Comparison of ENCODE assay signal across 33 cellular contexts in genomic region chr16:89716493-89716892, GRCh38.
"Had no signal": no experiment of that assay in that cellular context is flagged by ENCODE, and none has a peak within 500 bp of the region (broad histone marks: within the 10 kb centered on the region; RNA-seq: fewer than 3 reads in every experiment).

No MANE protein-coding gene starts in this region.

- DNase-seq: activated CD4-positive, alpha-beta T cell treated with anti-CD3 and anti-CD28 coated beads for 1 hour; activated CD4-positive, alpha-beta T cell treated with anti-CD3 and anti-CD28 coated beads, Interleukin-2, amount 10 ng/mL, durations not matched to agents 24 days and 14 days; activated CD4-positive, alpha-beta T cell treated with anti-CD3 and anti-CD28 coated beads, Interleukin-2, amount 50 U/mL, for 4 hours; activated CD4-positive, CD25-positive, alpha-beta regulatory T cell; activated CD8-positive, alpha-beta T cell treated with anti-CD3 and anti-CD28 coated beads for 36 hours; activated gamma-delta T cell; activated naive CD4-positive, alpha-beta T cell treated with Interleukin-2 at 50 U/mL for 16 hours; activated T-cell treated with anti-CD3 and anti-CD28 coated beads, Interleukin-2, amount 50 U/mL, for 1 hour; amniotic stem cell; Karpas-422; NCI-H1105 treated with DMSO at 0.1 percent for 48 hours; NCI-H1436 treated with DMSO at 0.1 percent for 48 hours; NCI-H187; NCI-H2029 treated with DMSO at 0.1 percent for 48 hours; NCI-H2107; NCI-H2171; NCI-H510A; NCI-H526; NCI-H748 treated with DMSO at 0.1 percent for 48 hours; NK-92 treated with Interleukin-12 subunit alpha and Interleukin-12 subunit beta, amount 100 ng/mL, for 24 hours; PC-3; Peyer's patch; Right ventricle myocardium superior; RPMI8226; SW 1271; T-helper 1 cell; T-helper 2 cell; T-helper 9 cell had no signal

- H3K27ac ChIP-seq: cardiac muscle cell, Peyer's patch, VCaP had no signal

- H3K27me3 ChIP-seq: cardiac muscle cell, Peyer's patch had no signal

- H3K36me3 ChIP-seq: cardiac muscle cell, Peyer's patch had no signal

- H3K4me3 ChIP-seq: cardiac muscle cell, Peyer's patch had no signal

- H3K27me3 Mint-ChIP-seq: activated CD4-positive, alpha-beta T cell treated with anti-CD3 and anti-CD28 coated beads, Interleukin-2, amount 10 ng/mL, durations not matched to agents 24 days and 14 days; activated CD8-positive, alpha-beta T cell treated with anti-CD3 and anti-CD28 coated beads for 36 hours; activated naive CD4-positive, alpha-beta T cell treated with anti-CD3 and anti-CD28 coated beads, Interleukin-2, amount 50 U/mL, for 24 hours; central memory CD8-positive, alpha-beta T cell had no signal

- ATAC-seq: activated CD8-positive, alpha-beta T cell treated with anti-CD3 and anti-CD28 coated beads for 36 hours; PC-3 had no signal

- H3K4me3 Mint-ChIP-seq: activated CD4-positive, alpha-beta T cell treated with anti-CD3 and anti-CD28 coated beads, Interleukin-2, amount 10 ng/mL, durations not matched to agents 24 days and 14 days; activated CD8-positive, alpha-beta T cell treated with anti-CD3 and anti-CD28 coated beads for 36 hours; activated naive CD4-positive, alpha-beta T cell treated with anti-CD3 and anti-CD28 coated beads, Interleukin-2, amount 50 U/mL, for 24 hours; central memory CD8-positive, alpha-beta T cell had no signal

- H3K9me3 ChIP-seq: Peyer's patch had no signal

- H3K27ac Mint-ChIP-seq: activated CD4-positive, alpha-beta T cell treated with anti-CD3 and anti-CD28 coated beads, Interleukin-2, amount 10 ng/mL, durations not matched to agents 24 days and 14 days; activated CD8-positive, alpha-beta T cell treated with anti-CD3 and anti-CD28 coated beads for 36 hours; activated naive CD4-positive, alpha-beta T cell treated with anti-CD3 and anti-CD28 coated beads, Interleukin-2, amount 50 U/mL, for 24 hours; activated T-helper 2 cell treated with anti-CD3 and anti-CD28 coated beads, Interferon-gamma antibody, Interleukin-2, Interleukin-4, amounts not matched to agents 10 μg/mL and 5 μg/mL and 100 μg/mL, durations not matched to agents 14 hours and 24 hours and 36 hours had no signal

- H3K9me3 Mint-ChIP-seq: activated CD4-positive, alpha-beta T cell treated with anti-CD3 and anti-CD28 coated beads, Interleukin-2, amount 10 ng/mL, durations not matched to agents 24 days and 14 days; activated CD8-positive, alpha-beta T cell treated with anti-CD3 and anti-CD28 coated beads for 36 hours; activated naive CD4-positive, alpha-beta T cell treated with anti-CD3 and anti-CD28 coated beads, Interleukin-2, amount 50 U/mL, for 24 hours; activated T-helper 2 cell treated with anti-CD3 and anti-CD28 coated beads, Interferon-gamma antibody, Interleukin-2, Interleukin-4, amounts not matched to agents 10 μg/mL and 5 μg/mL and 100 μg/mL, durations not matched to agents 14 hours and 24 hours and 36 hours; central memory CD8-positive, alpha-beta T cell had no signal
